In genomic region chr19:20565321-20566018, GRCh38 we compare ENCODE assay signal across 8 cellular contexts. TPM values are rescaled to one million over a fixed set of nuclear protein-coding genes. Genes with fewer than 3 reads are reported as not detected.
A peak's percentile ranks its signal among the peaks of the same experiment; 100 is the strongest.
DNase-seq lines count a peak whose midpoint lies in the region; ATAC-seq and TF ChIP-seq lines count a peak whose summit lies in the region.

Gene ZNF737, minus strand, starts transcription at chr19:20565781. Its CDS starts 141 bp downstream, at chr19:20565640.

- H3K4me3 ChIP-seq in SK-N-MC = peak within 1 kb of the TSS; percentile 61

- peaks cover 14 to 28% (median 22%) of the 10 kb centered on the region in 3 donors for H3K4me1 Mint-ChIP-seq in IgD-negative memory B cell
- H3K4me1 Mint-ChIP-seq in activated naive CD8-positive, alpha-beta T cell (ENCODE audit: low read depth) = peaks cover 27% of the 10 kb centered on the region

- H3K27me3 Mint-ChIP-seq in IgD-negative memory B cell = no peaks in the 10 kb centered on the region
- no peaks in the 10 kb centered on the region for H3K27me3 Mint-ChIP-seq in activated naive CD8-positive, alpha-beta T cell

- peaks cover 17 to 21% (median 18%) of the 10 kb centered on the region in 3 donors for H3K9me3 Mint-ChIP-seq in IgD-negative memory B cell
- H3K9me3 Mint-ChIP-seq in activated naive CD8-positive, alpha-beta T cell (ENCODE audit: low read depth) = peaks cover 23% of the 10 kb centered on the region

- peak within 1 kb of the TSS; percentile 95 to 100 (median 99) for H3K27ac Mint-ChIP-seq in IgD-negative memory B cell
- H3K27ac Mint-ChIP-seq in activated naive CD8-positive, alpha-beta T cell = peak within 1 kb of the TSS; percentile 97

- H3K9ac ChIP-seq in SK-N-MC (ENCODE audit: insufficient read length) = no peak within 1 kb of the TSS

- peaks cover 28% of the 10 kb centered on the region for H3K36me3 Mint-ChIP-seq in IgD-negative memory B cell
- peaks cover 29% of the 10 kb centered on the region for H3K36me3 Mint-ChIP-seq in activated naive CD8-positive, alpha-beta T cell

- H3K36me3 ChIP-seq in SK-N-MC (ENCODE audit: insufficient read depth, low read length) = no peaks in the 10 kb centered on the region

- peak; percentile 86 for ATAC-seq in GM21526 (IDR thresholded peaks at IDR 0.05; ENCODE audit: low FRiP score, unreplicated experiment)
- ATAC-seq in omental fat pad (ENCODE audit: low FRiP score) = peak; percentile 99

- H3K4me3 Mint-ChIP-seq in IgD-negative memory B cell = peak within 1 kb of the TSS; percentile 95 to 100 (median 97)
- peak within 1 kb of the TSS; percentile 99 for H3K4me3 Mint-ChIP-seq in activated naive CD8-positive, alpha-beta T cell

- DNase-seq in DMS53 treated with DMSO at 0.1 percent for 48 hours (lab: John Stamatoyannopoulos, UW; ENCODE audit: unreplicated experiment) (peak; percentile 86), SK-N-MC (ENCODE audit: low read depth, low spot score) (no peak), glomerular endothelial cell (ENCODE audit: extremely low read depth, low read depth, low spot score) (peak; percentile 88), omental fat pad (ENCODE audit: low spot score) (peak; percentile 97)

- TF ChIP-seq CTCF in omental fat pad (IDR thresholded peaks at IDR 0.05) = no peak

- H3K9me3 ChIP-seq in SK-N-MC (ENCODE audit: low read depth, low read length) = no peaks in the 10 kb centered on the region

- H3K27ac ChIP-seq in SK-N-MC (no peak within 1 kb of the TSS), temporal lobe (ENCODE audit: low read depth, low read length) (peak within 1 kb of the TSS; percentile 86)

RNA-seq across cellular contexts. Expression of gene ZNF737, which starts in this region (rescaled TPM):
- polyA plus RNA-seq in IgD-negative memory B cell = 19.0 TPM
- total RNA-seq in glomerular endothelial cell (8.0 and 12.8 TPM in 2 replicates), omental fat pad (10 to 100 TPM in 1 of 4 donors, 1 to 10 TPM in 3; 4.9 to 18.4 (median 7.9) TPM), temporal lobe (91.2 TPM)
